23 cellular contexts compared by ENCODE assay signal in the genomic region with DNA sequence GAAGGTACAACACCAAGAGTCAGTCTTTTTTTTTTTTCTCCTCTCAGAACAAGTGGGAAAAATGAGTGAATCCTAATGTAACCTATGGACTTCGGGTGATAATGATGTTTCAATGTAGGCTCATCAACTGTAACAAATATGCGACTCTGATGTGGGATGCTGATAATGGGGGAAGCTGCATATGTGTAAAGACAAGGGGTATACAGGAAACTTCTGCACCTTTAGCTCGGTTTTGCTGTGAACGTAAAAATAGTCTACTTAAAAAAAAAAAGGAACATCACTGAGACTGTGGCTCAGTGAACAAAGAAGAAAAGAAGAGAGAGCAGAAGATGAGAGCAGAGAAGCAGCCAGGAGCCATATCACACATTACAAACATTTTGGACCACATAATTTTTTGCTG.
"Had no signal": no experiment of that assay in that cellular context is flagged by ENCODE, and none has a peak within 500 bp of the region (broad histone marks: within the 10 kb centered on the region; RNA-seq: fewer than 3 reads in every experiment).

No MANE protein-coding gene starts in this region.

- H3K4me2 ChIP-seq: neural progenitor cell, smooth muscle cell had no signal

- H3K4me1 ChIP-seq: parathyroid adenoma, tibial artery had no signal

- H3K9me3 ChIP-seq: esophagus squamous epithelium, lower lobe of right lung, right atrium auricular region, stomach, tibial artery had no signal

- H3K9me3 Mint-ChIP-seq: endodermal cell; natural killer cell treated with Interleukin-12 subunit alpha and Interleukin-12 subunit beta and Interleukin-15 and Interleukin-18, amount 100 ng/mL, for 72 hours; neural progenitor cell; type B pancreatic cell had no signal

- ATAC-seq: left ventricle myocardium superior; lower lobe of right lung; natural killer cell treated with Interleukin-12 subunit alpha and Interleukin-12 subunit beta and Interleukin-15 and Interleukin-18, amount 100 ng/mL, for 72 hours; sciatic nerve had no signal

- H3K4me3 Mint-ChIP-seq: endodermal cell; natural killer cell treated with Interleukin-12 subunit alpha and Interleukin-12 subunit beta and Interleukin-15 and Interleukin-18, amount 100 ng/mL, for 72 hours; neural progenitor cell; type B pancreatic cell had no signal

- H3K36me3 Mint-ChIP-seq: natural killer cell treated with Interleukin-12 subunit alpha and Interleukin-12 subunit beta and Interleukin-15 and Interleukin-18, amount 100 ng/mL, for 72 hours had no signal

- H3K27ac ChIP-seq: dorsolateral prefrontal cortex, esophagus squamous epithelium, lower lobe of right lung, neural progenitor cell, parathyroid adenoma, right atrium auricular region, stomach, tibial artery had no signal

- H3K27me3 Mint-ChIP-seq: progenitor cell of endocrine pancreas, type B pancreatic cell had no signal

- H3K36me3 ChIP-seq: lower lobe of right lung, neural progenitor cell, right atrium auricular region, tibial artery had no signal

- DNase-seq: cerebellar nuclear complex; dorsolateral prefrontal cortex; effector CD8-positive, alpha-beta T cell; endodermal cell; esophagus squamous epithelium; head of caudate nucleus; left ventricle myocardium superior; lower lobe of right lung; stimulated activated CD4-positive, alpha-beta T cell treated with anti-CD3 and anti-CD28 coated beads, Interleukin-12 subunit alpha, Interleukin-12 subunit beta, amount 100 ng/mL, for 4 hours; stimulated activated CD4-positive, alpha-beta T cell treated with anti-CD3 and anti-CD28 coated beads, Interleukin-1b, Interleukin-23, amount 100 ng/mL, for 48 hours; stimulated activated CD4-positive, alpha-beta T cell treated with anti-CD3 and anti-CD28 coated beads, Interleukin-4, amount 100 ng/mL, for 1 hour; stimulated activated CD8-positive, alpha-beta memory T cell treated with anti-CD3 and anti-CD28 coated beads, Interleukin-4, amount 100 ng/mL, for 48 hours; stimulated activated naive CD4-positive, alpha-beta T cell treated with Interleukin-2 at 50 U/mL for 16 hours; stomach; tibial artery had no signal

- H3K9ac ChIP-seq: neural progenitor cell, parathyroid adenoma had no signal

- H3K27ac Mint-ChIP-seq: endodermal cell; natural killer cell treated with Interleukin-12 subunit alpha and Interleukin-12 subunit beta and Interleukin-15 and Interleukin-18, amount 100 ng/mL, for 72 hours; neural progenitor cell; progenitor cell of endocrine pancreas; type B pancreatic cell had no signal

- H3K27me3 ChIP-seq: dorsolateral prefrontal cortex, esophagus squamous epithelium, neural progenitor cell, right atrium auricular region, stomach, tibial artery had no signal

- H3K4me3 ChIP-seq: dorsolateral prefrontal cortex, esophagus squamous epithelium, lower lobe of right lung, neural progenitor cell, right atrium auricular region, smooth muscle cell, stomach, tibial artery had no signal
